ENCODE assay signal across 14 cellular contexts in the genomic region with DNA sequence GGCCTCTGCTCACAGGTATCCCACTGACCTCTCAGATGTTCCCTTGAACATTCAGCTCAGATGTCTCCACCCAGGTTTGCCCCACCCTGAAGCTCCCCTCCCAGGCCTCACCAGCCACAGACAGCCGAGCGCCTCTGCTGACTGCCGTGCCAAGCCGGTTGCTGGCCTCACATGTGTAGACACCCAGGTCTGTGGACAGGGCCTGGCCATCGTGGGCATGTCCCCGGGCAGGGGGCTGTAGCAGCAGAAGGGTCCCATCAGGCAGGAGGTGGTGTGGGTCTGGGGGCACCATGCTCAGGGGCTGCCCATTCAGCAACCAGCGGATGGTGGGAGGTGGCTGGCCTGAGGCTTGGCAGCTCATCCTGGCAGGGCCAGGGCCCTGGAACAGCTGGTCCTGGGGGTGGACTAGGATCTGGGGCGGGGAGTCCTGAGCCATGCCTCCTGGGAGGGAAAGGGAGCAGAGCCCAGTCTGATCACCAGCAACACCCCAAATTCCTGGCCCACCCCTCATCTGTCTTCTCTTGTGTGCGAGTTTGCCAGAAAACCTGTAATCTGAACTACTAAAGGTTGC. TPM values are rescaled to one million over a fixed set of nuclear protein-coding genes. Genes with fewer than 3 reads are reported as not detected.
DNase-seq lines count a peak whose midpoint lies in the region; ATAC-seq, FAIRE-seq and TF ChIP-seq lines count a peak whose summit lies in the region.
"Had no signal": no experiment of that assay in that cellular context is flagged by ENCODE, and none has a peak within 500 bp of the region (broad histone marks: within the 10 kb centered on the region; RNA-seq: fewer than 3 reads in every experiment).

No MANE protein-coding gene starts in this region.

- H3K79me2 ChIP-seq in SK-N-SH (ENCODE audit: insufficient read depth): no peaks in the 10 kb centered on the region

- no peaks in the 10 kb centered on the region for H3K27me3 ChIP-seq in SK-N-SH (ENCODE audit: insufficient read depth)
- H3K27me3 ChIP-seq in SJCRH30: no peaks in the 10 kb centered on the region

- H3K9ac ChIP-seq in SK-N-SH: 0 out of 2 replicates have a peak overlapping the region, but pooled peaks have one; percentile 64

- H3K27ac ChIP-seq in SK-N-SH (ENCODE audit: low read depth in 2 of 2, low read length in 1 of 2) (peak overlapping the region in 1 of 2 experiments; percentile 96; a peak in 2 of 4 replicates), urinary bladder (ENCODE audit: low read depth) (no peak overlapping the region), SJCRH30 (no peak overlapping the region)
- H3K27ac ChIP-seq: WERI-Rb-1 had no signal

- CTCF ChIA-PET in SK-N-SH (lab: Yijun Ruan, JAX): interaction anchor here (1.2 kb wide), 2 partner anchors 23 to 31 kb away, joined by 3 read pairs; no protein-coding TSS in a partner anchor

- TF ChIP-seq CTCF in SK-N-SH (IDR thresholded peaks at IDR 0.05): no peak
- TF ChIP-seq CTCF in omental fat pad (IDR thresholded peaks at IDR 0.05): no peak

- TF ChIP-seq RAD21 in SK-N-SH (IDR thresholded peaks at IDR 0.05; ENCODE audit: low read length): no peak

- intact Hi-C loops in Right ventricle myocardium superior (cut with DNase I): no loop called here

- 96% methylated on average over 3 of the region's 9 CpGs for WGBS in SK-N-SH (ENCODE audit: low lambda C conversion rate)
- WGBS in urinary bladder: 79% methylated on average over 9 of the region's 9 CpGs

- POLR2A ChIA-PET in SK-N-SH (lab: Yijun Ruan, JAX): no interaction called here

- no peak for TF ChIP-seq EP300 in SK-N-SH (IDR thresholded peaks at IDR 0.05; ENCODE audit: borderline replicate concordance in 1 of 2, low read depth in 1 of 2, low read length in 1 of 2)

- FAIRE-seq in frontal cortex (lab: Jason Lieb, UNC): no peak
- FAIRE-seq: A204.1 had no signal

- H3K4me3 ChIP-seq in SK-N-SH (ENCODE audit: low read depth in 2 of 2, low read length in 1 of 2) (no peak overlapping the region), urinary bladder (ENCODE audit: low read depth, low read length) (peak overlapping the region; percentile 1), SJCRH30 (no peak overlapping the region)

- H3K4me1 ChIP-seq in SK-N-SH (ENCODE audit: control insufficient read depth in 1 of 2, insufficient read depth in 2 of 2, low read depth in 1 of 2, low read length in 1 of 2) (peaks cover 4 to 34% of the 10 kb centered on the region in 2 experiments; a peak in 3 of 4 replicates), urinary bladder (ENCODE audit: insufficient read depth) (no peaks in the 10 kb centered on the region), SJCRH30 (peaks cover 28% of the 10 kb centered on the region)

- ATAC-seq in SK-N-SH treated with all-trans-retinoic acid at 6 μM for 48 hours (no peak), Right ventricle myocardium superior (ENCODE audit: poor library complexity) (peak; percentile 22), omental fat pad (ENCODE audit: low FRiP score) (peak; percentile 74)

- H3K4me2 ChIP-seq in SK-N-SH: no peak overlapping the region

- H4K20me1 ChIP-seq in SK-N-SH (ENCODE audit: insufficient read depth): no peaks in the 10 kb centered on the region

- no peaks in the 10 kb centered on the region for H3K9me3 ChIP-seq in SK-N-SH
- no peaks in the 10 kb centered on the region for H3K9me3 ChIP-seq in SJCRH30 (replicated peaks)

- DNase-seq in SK-N-SH (peak; percentile 12), Right ventricle myocardium superior (peak; percentile 62), omental fat pad (ENCODE audit: low spot score) (no peak), frontal cortex (ENCODE audit: low spot score in 2 of 2) (no peak), SJCRH30 (no peak)
- no peak for DNase-seq in activated CD4-positive, CD25-positive, alpha-beta regulatory T cell treated with anti-CD3 and anti-CD28 coated beads, Interleukin-2, amount 50 U/mL, for 72 hours
- DNase-seq: activated effector memory CD4-positive, alpha-beta T cell treated with anti-CD3 and anti-CD28 coated beads, Interleukin-2, amount 50 U/mL, for 16 hours; effector memory CD4-positive, alpha-beta T cell; NCI-H187 treated with DMSO at 0.1 percent for 48 hours had no signal

- H3K36me3 ChIP-seq in SK-N-SH (replicated peaks in 1 of 2; ENCODE audit: control insufficient read depth in 1 of 2, insufficient read depth in 2 of 2, low read length in 1 of 2) (no peaks in the 10 kb centered on the region), urinary bladder (ENCODE audit: insufficient read depth) (no peaks in the 10 kb centered on the region), SJCRH30 (no peaks in the 10 kb centered on the region)
- H3K36me3 ChIP-seq: WERI-Rb-1 had no signal

- peak overlapping the region; percentile 47; the same call in 1 of the 2 replicates for H2AFZ ChIP-seq in SK-N-SH (ENCODE audit: low read depth)

- peaks cover 37% of the 10 kb centered on the region for H3F3A ChIP-seq in SK-N-SH (replicated peaks; ENCODE audit: insufficient read depth)

- H3K9me2 ChIP-seq in SK-N-SH: no peaks in the 10 kb centered on the region

TF ChIP-seq in SK-N-SH, 30 proteins besides CTCF, POLR2A, EP300 and RAD21 (continues in another document):
- TF ChIP-seq YY1 (IDR thresholded peaks at IDR 0.05; ENCODE audit: low read depth): no peak

TF ChIP-seq in SK-N-SH treated with all-trans-retinoic acid at 6 μM for 48 hours, 23 proteins besides CTCF, POLR2A, EP300 and RAD21 (continues in another document):
- TF ChIP-seq RARB (CRISPR knock-in tag; IDR thresholded peaks at IDR 0.05): no peak
- TF ChIP-seq OSR1 (CRISPR knock-in tag; IDR thresholded peaks at IDR 0.05): no peak
- TF ChIP-seq CSDC2 (CRISPR knock-in tag; IDR thresholded peaks at IDR 0.05): no peak
- TF ChIP-seq, protein P1, sequence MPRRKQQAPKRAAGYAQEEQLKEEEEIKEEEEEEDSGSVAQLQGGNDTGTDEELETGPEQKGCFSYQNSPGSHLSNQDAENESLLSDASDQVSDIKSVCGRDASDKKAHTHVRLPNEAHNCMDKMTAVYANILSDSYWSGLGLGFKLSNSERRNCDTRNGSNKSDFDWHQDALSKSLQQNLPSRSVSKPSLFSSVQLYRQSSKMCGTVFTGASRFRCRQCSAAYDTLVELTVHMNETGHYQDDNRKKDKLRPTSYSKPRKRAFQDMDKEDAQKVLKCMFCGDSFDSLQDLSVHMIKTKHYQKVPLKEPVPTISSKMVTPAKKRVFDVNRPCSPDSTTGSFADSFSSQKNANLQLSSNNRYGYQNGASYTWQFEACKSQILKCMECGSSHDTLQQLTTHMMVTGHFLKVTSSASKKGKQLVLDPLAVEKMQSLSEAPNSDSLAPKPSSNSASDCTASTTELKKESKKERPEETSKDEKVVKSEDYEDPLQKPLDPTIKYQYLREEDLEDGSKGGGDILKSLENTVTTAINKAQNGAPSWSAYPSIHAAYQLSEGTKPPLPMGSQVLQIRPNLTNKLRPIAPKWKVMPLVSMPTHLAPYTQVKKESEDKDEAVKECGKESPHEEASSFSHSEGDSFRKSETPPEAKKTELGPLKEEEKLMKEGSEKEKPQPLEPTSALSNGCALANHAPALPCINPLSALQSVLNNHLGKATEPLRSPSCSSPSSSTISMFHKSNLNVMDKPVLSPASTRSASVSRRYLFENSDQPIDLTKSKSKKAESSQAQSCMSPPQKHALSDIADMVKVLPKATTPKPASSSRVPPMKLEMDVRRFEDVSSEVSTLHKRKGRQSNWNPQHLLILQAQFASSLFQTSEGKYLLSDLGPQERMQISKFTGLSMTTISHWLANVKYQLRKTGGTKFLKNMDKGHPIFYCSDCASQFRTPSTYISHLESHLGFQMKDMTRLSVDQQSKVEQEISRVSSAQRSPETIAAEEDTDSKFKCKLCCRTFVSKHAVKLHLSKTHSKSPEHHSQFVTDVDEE (CRISPR knock-in tag; IDR thresholded peaks at IDR 0.05): no peak
- TF ChIP-seq TCF4 (CRISPR knock-in tag; IDR thresholded peaks at IDR 0.05; ENCODE audit: borderline replicate concordance): no peak

RNA-seq across cellular contexts. Expression of a gene that starts 0.8 kb away (rescaled TPM):
- polyA plus RNA-seq in SK-N-SH (2012; rRNA removed) (0.31 and 0.95 TPM in 2 replicates), urinary bladder (13.5 TPM)
- 0.13 and 0.45 TPM in 2 replicates for polyA plus RNA-seq in SK-N-SH (2012; cell fraction: cytosol; rRNA removed)
- 1.9 and 2.2 TPM in 2 replicates for polyA plus RNA-seq in SK-N-SH (2012; cell fraction: nucleus; rRNA removed)
- total RNA-seq in Right ventricle myocardium superior (21.9 TPM), omental fat pad (100 to 1,000 TPM in 1 of 4 donors, 10 to 100 TPM in 3; 31.7 to 152 (median 75.2) TPM), urinary bladder (19.7 TPM), frontal cortex (1.6 TPM)
- total RNA-seq in SJCRH30 (2014; rRNA removed; shearing (Covaris generic)): 0.10 and 0.22 TPM in 2 replicates

RNA-seq across cellular contexts. Expression of a gene that starts 22.1 kb away (rescaled TPM):
- polyA plus RNA-seq in SK-N-SH (2012; rRNA removed): not detected in 2 replicates
- polyA plus RNA-seq in SK-N-SH (2012; cell fraction: cytosol; rRNA removed): not detected in 2 replicates
- polyA plus RNA-seq in SK-N-SH (2012; cell fraction: nucleus; rRNA removed): not detected in 2 replicates
- not detected for total RNA-seq in Right ventricle myocardium superior
- total RNA-seq in omental fat pad: under 1 TPM in 1 of 4 donors, not detected in 3; 0.56 TPM
- total RNA-seq in urinary bladder: not detected
- polyA plus RNA-seq in urinary bladder: not detected
- not detected for total RNA-seq in frontal cortex
- total RNA-seq in SJCRH30 (2014; rRNA removed; shearing (Covaris generic)): not detected in 2 replicates
- total RNA-seq: renal cortical epithelial cell had no signal

RNA-seq across cellular contexts. Expression of a gene that starts 31.7 kb away (rescaled TPM):
- polyA plus RNA-seq in SK-N-SH (2012; rRNA removed): 59.8 and 61.2 TPM in 2 replicates
- 14.5 and 21.9 TPM in 2 replicates for polyA plus RNA-seq in SK-N-SH (2012; cell fraction: cytosol; rRNA removed)
- 309 and 336 TPM in 2 replicates for polyA plus RNA-seq in SK-N-SH (2012; cell fraction: nucleus; rRNA removed)
- 3.0 TPM for total RNA-seq in Right ventricle myocardium superior
- 10 to 100 TPM; 24.5 to 71.5 (median 27.9) TPM for total RNA-seq in omental fat pad
- total RNA-seq in urinary bladder: 18.0 TPM
- 18.1 TPM for polyA plus RNA-seq in urinary bladder
- total RNA-seq in frontal cortex: 10.2 TPM
- total RNA-seq in SJCRH30 (2014; rRNA removed; shearing (Covaris generic)): 5.1 and 7.0 TPM in 2 replicates

RNA-seq across cellular contexts. Expression of a gene that starts 38.9 kb away (rescaled TPM):
- polyA plus RNA-seq in SK-N-SH (2012; rRNA removed): not detected in 2 replicates
- not detected in 2 replicates for polyA plus RNA-seq in SK-N-SH (2012; cell fraction: cytosol; rRNA removed)
- 0.01 and 0.07 TPM in 2 replicates for polyA plus RNA-seq in SK-N-SH (2012; cell fraction: nucleus; rRNA removed)
- 0.35 TPM for total RNA-seq in Right ventricle myocardium superior
- 10 to 100 TPM in 3 of 4 donors, 1 to 10 TPM in 1; 8.5 to 37.3 (median 21.3) TPM for total RNA-seq in omental fat pad
- total RNA-seq in urinary bladder: not detected
- 0.49 TPM for polyA plus RNA-seq in urinary bladder
- 6.9 TPM for total RNA-seq in frontal cortex
- 0.05 TPM in 1 of 2 replicates, not detected in the other for total RNA-seq in SJCRH30 (2014; rRNA removed; shearing (Covaris generic))

RNA-seq across cellular contexts. Expression of a gene that starts 57.1 kb away (rescaled TPM):
- 0.69 and 0.91 TPM in 2 replicates for polyA plus RNA-seq in SK-N-SH (2012; rRNA removed)
- 0.88 and 1.0 TPM in 2 replicates for polyA plus RNA-seq in SK-N-SH (2012; cell fraction: cytosol; rRNA removed)
- 0.76 and 1.2 TPM in 2 replicates for polyA plus RNA-seq in SK-N-SH (2012; cell fraction: nucleus; rRNA removed)
- total RNA-seq in Right ventricle myocardium superior: 0.24 TPM
- total RNA-seq in omental fat pad: 1 to 10 TPM in 3 of 4 donors, under 1 TPM in 1; 0.88 to 2.4 (median 1.1) TPM
- 12.1 TPM for total RNA-seq in urinary bladder
- 0.79 TPM for polyA plus RNA-seq in urinary bladder
- total RNA-seq in frontal cortex: 3.7 TPM
- 10.2 and 11.5 TPM in 2 replicates for total RNA-seq in SJCRH30 (2014; rRNA removed; shearing (Covaris generic))

Comparison
In these comparisons a context has a peak if more than half of its experiments do, and no peak if none do; other contexts are left out.
1. DNase-seq: peak in SK-N-SH (single experiment) and Right ventricle myocardium superior (single experiment); none in omental fat pad (single experiment), frontal cortex (0 of 2), activated CD4-positive, CD25-positive, alpha-beta regulatory T cell treated with anti-CD3 and anti-CD28 coated beads, Interleukin-2, amount 50 U/mL, for 72 hours (single experiment) and SJCRH30 (0 of 2).